Comparison of ENCODE assay signal across 11 cellular contexts in the genomic region with DNA sequence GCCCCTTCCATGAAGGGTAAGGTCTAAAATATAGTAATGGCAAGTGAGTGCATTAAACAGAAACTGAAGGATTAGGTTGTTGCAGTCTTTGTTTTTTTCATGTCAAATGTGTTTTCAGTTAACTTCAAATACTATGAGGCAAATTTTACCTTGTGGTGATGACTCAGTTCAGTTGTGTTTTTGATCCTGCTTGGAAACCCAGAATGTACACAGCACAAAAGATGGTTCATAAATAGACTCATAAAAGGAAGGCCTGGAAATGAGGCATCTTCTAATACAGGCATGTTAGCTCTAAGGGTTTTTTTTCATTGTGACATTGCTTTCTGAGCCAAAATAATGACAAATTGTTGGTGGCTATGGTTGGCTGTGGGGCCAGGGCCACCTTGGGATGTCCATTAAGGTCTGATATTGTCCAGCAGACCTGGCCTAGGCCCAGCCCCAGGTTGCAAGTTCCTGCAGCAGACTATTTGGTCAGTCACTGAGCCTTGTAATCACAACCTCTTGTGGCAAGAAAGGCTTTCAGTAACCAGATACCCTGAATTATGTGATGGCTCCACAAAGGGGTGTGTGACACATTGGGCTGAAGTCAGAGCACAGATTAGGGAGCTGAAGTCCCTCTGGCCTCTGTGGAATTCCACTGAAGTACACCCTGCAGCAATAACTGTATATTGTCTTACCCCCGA.
A peak's percentile ranks its signal among the peaks of the same experiment; 100 is the strongest.
DNase-seq lines count a peak whose midpoint lies in the region; TF ChIP-seq lines count a peak whose summit lies in the region.
"Had no signal": no experiment of that assay in that cellular context is flagged by ENCODE, and none has a peak within 500 bp of the region (broad histone marks: within the 10 kb centered on the region; RNA-seq: fewer than 3 reads in every experiment).

No MANE protein-coding gene starts in this region.

- in situ Hi-C loops in brain microvascular endothelial cell (cut with HindIII; ENCODE audit: low pct_ligation_motif_present, low sequenced_read_pairs), result no loop called here

- H3K27ac Mint-ChIP-seq in nephron, result peak overlapping the region in 2 of 3 experiments; percentile 5 to 28
- H3K27ac Mint-ChIP-seq: effector memory CD8-positive, alpha-beta T cell had no signal

- H3K36me3 ChIP-seq in brain microvascular endothelial cell (replicated peaks), result no peaks in the 10 kb centered on the region
- H3K36me3 ChIP-seq: ovary had no signal

- no peaks in the 10 kb centered on the region for H3K27me3 ChIP-seq in brain microvascular endothelial cell (replicated peaks)
- H3K27me3 ChIP-seq: ovary had no signal

- no peak overlapping the region for H3K4me3 Mint-ChIP-seq in nephron

- no peaks in the 10 kb centered on the region for H3K36me3 Mint-ChIP-seq in nephron (ENCODE audit: low read depth)

- H3K27ac ChIP-seq in brain microvascular endothelial cell, result no peak overlapping the region
- H3K27ac ChIP-seq: ovary had no signal

- peak; percentile 11 for DNase-seq in EL
- DNase-seq in HT1080 (ENCODE audit: low read depth), result peak; percentile 48
- DNase-seq in brain microvascular endothelial cell, result peak; percentile 12
- no peak for DNase-seq in stimulated activated CD4-positive, alpha-beta T cell treated with anti-CD3 and anti-CD28 coated beads, Interleukin-4, amount 100 ng/mL, for 4 hours
- DNase-seq in NCI-H1436 (lab: John Stamatoyannopoulos, UW), result no peak
- no peak for DNase-seq in A172 (ENCODE audit: low spot score)
- DNase-seq: effector memory CD8-positive, alpha-beta T cell; islet precursor cell; NCI-H2171 had no signal

- H3K4me1 Mint-ChIP-seq in nephron, result peaks cover 23% of the 10 kb centered on the region

- no peak overlapping the region for H3K4me3 ChIP-seq in brain microvascular endothelial cell (ENCODE audit: low read depth, low read length)
- H3K4me3 ChIP-seq: ovary had no signal

- no peak for TF ChIP-seq CTCF in brain microvascular endothelial cell (IDR thresholded peaks at IDR 0.05; ENCODE audit: low read depth, low read length, missing control alignments)
- TF ChIP-seq CTCF in nephron (IDR thresholded peaks at IDR 0.05; ENCODE audit: unreplicated experiment in 3 of 3), result no peak

- H3K27me3 Mint-ChIP-seq in nephron (ENCODE audit: low read depth), result peaks cover 5% of the 10 kb centered on the region

- H3K9me3 Mint-ChIP-seq in nephron, result peaks cover 2% of the 10 kb centered on the region
- H3K9me3 Mint-ChIP-seq: effector memory CD8-positive, alpha-beta T cell had no signal

Comparison
In these comparisons a context has a peak if more than half of its experiments do, and no peak if none do; other contexts are left out.
1. DNase-seq: peak in EL (single experiment), HT1080 (single experiment) and brain microvascular endothelial cell (single experiment); none in stimulated activated CD4-positive, alpha-beta T cell treated with anti-CD3 and anti-CD28 coated beads, Interleukin-4, amount 100 ng/mL, for 4 hours (0 of 2), NCI-H1436 (single experiment) and A172 (single experiment).